Comparison of ENCODE assay signal across 8 cellular contexts in genomic region chr1:227728059-227728891, GRCh38. TPM values are rescaled to one million over a fixed set of nuclear protein-coding genes. Genes with fewer than 3 reads are reported as not detected.
A peak's percentile ranks its signal among the peaks of the same experiment; 100 is the strongest.
DNase-seq lines count a peak whose midpoint lies in the region; ATAC-seq and TF ChIP-seq lines count a peak whose summit lies in the region.

No MANE protein-coding gene starts in this region.

- intact Hi-C loops in activated CD4-positive, alpha-beta T cell treated with anti-CD3 and anti-CD28 coated beads, Interleukin-2, amount 10 ng/mL, durations not matched to agents 24 days and 14 days (cut with micrococcal nuclease): loop anchor here (1.0 kb wide), 2 partner anchors 34 to 165 kb away; partner anchors contain the start of gene ZNF678
- intact Hi-C loops in dorsolateral prefrontal cortex (cut with DNase I) (no loop called here), lower lobe of right lung (cut with DNase I) (no loop called here)

- peaks cover 12% of the 10 kb centered on the region for H3K9me3 Mint-ChIP-seq in activated CD4-positive, alpha-beta T cell treated with anti-CD3 and anti-CD28 coated beads, Interleukin-2, amount 10 ng/mL, durations not matched to agents 24 days and 14 days

- peaks cover 3% of the 10 kb centered on the region for H3F3A ChIP-seq in DOHH2 (ENCODE audit: control insufficient read depth, insufficient read depth)

- H3K4me3 Mint-ChIP-seq in activated CD4-positive, alpha-beta T cell treated with anti-CD3 and anti-CD28 coated beads, Interleukin-2, amount 10 ng/mL, durations not matched to agents 24 days and 14 days: peak overlapping the region; percentile 87

- H3K4me1 Mint-ChIP-seq in activated CD4-positive, alpha-beta T cell treated with anti-CD3 and anti-CD28 coated beads, Interleukin-2, amount 10 ng/mL, durations not matched to agents 24 days and 14 days: peaks cover 17% of the 10 kb centered on the region

- H3K27me3 ChIP-seq in DOHH2 (ENCODE audit: control insufficient read depth, low read length): no peaks in the 10 kb centered on the region
- H3K27me3 ChIP-seq in dorsolateral prefrontal cortex: peaks cover 0 to 5% (median 0%) of the 10 kb centered on the region in 45 donors
- H3K27me3 ChIP-seq in lower lobe of right lung (ENCODE audit: low read depth): no peaks in the 10 kb centered on the region

- H3K36me3 ChIP-seq in DOHH2 (ENCODE audit: control insufficient read depth, low read length) (peaks cover 27% of the 10 kb centered on the region), lower lobe of right lung (peaks cover 25% of the 10 kb centered on the region)

- peak; percentile 64 for DNase-seq in NCI-H345 treated with DMSO at 0.1 percent for 48 hours (lab: John Stamatoyannopoulos, UW; ENCODE audit: unreplicated experiment)
- DNase-seq in activated CD4-positive, alpha-beta T cell treated with anti-CD3 and anti-CD28 coated beads, Interleukin-2, amount 10 ng/mL, durations not matched to agents 24 days and 14 days: peak; percentile 80
- DNase-seq in dorsolateral prefrontal cortex: peak in 3 of 10 donors; percentile 48 to 76 (median 67)
- DNase-seq in lower lobe of right lung: peak; percentile 85
- peak; percentile 41 for DNase-seq in stimulated activated CD8-positive, alpha-beta memory T cell treated with anti-CD3 and anti-CD28 coated beads, Interleukin-12 subunit alpha, Interleukin-12 subunit beta, amount 100 ng/mL, for 1 hour (ENCODE audit: low read depth)

- ATAC-seq in HG02610 (IDR thresholded peaks at IDR 0.05; ENCODE audit: unreplicated experiment) (peak; percentile 41), lower lobe of right lung (peak; percentile 83 to 90), HG02840 (IDR thresholded peaks at IDR 0.05; ENCODE audit: low FRiP score, unreplicated experiment) (no peak)

- peak overlapping the region; percentile 71 for H3K27ac Mint-ChIP-seq in activated CD4-positive, alpha-beta T cell treated with anti-CD3 and anti-CD28 coated beads, Interleukin-2, amount 10 ng/mL, durations not matched to agents 24 days and 14 days

- peaks cover 10% of the 10 kb centered on the region for H3K79me2 ChIP-seq in DOHH2 (ENCODE audit: control insufficient read depth, low read length)

- no peak for TF ChIP-seq CTCF in DOHH2 (IDR thresholded peaks at IDR 0.05; ENCODE audit: low read depth, low read length, poor library complexity, severe bottlenecking)
- no peak for TF ChIP-seq CTCF in dorsolateral prefrontal cortex (IDR thresholded peaks at IDR 0.05 in 54 of 56, conservative IDR thresholded peaks at IDR 0.05 in 2 of 56; ENCODE audit: low read depth in 1 of 56, partially characterized antibody in 56 of 56)
- no peak for TF ChIP-seq CTCF in lower lobe of right lung (IDR thresholded peaks at IDR 0.05)

- H3K4me1 ChIP-seq in DOHH2 (ENCODE audit: control insufficient read depth, low read length) (peaks cover 12% of the 10 kb centered on the region), lower lobe of right lung (peaks cover 31% of the 10 kb centered on the region)

- H3K27me3 Mint-ChIP-seq in activated CD4-positive, alpha-beta T cell treated with anti-CD3 and anti-CD28 coated beads, Interleukin-2, amount 10 ng/mL, durations not matched to agents 24 days and 14 days: peaks cover 2% of the 10 kb centered on the region

- H4K20me1 ChIP-seq in DOHH2 (ENCODE audit: control insufficient read depth, insufficient read depth, low read depth, low read length): peaks cover 3% of the 10 kb centered on the region; the same call in 1 of the 2 replicates

- H3K4me3 ChIP-seq in DOHH2 (ENCODE audit: low read length) (peak overlapping the region; percentile 70), dorsolateral prefrontal cortex (peak overlapping the region; percentile 36 to 76 (median 62)), lower lobe of right lung (peak overlapping the region; percentile 64)

- peaks cover 8% of the 10 kb centered on the region for H3K36me3 Mint-ChIP-seq in activated CD4-positive, alpha-beta T cell treated with anti-CD3 and anti-CD28 coated beads, Interleukin-2, amount 10 ng/mL, durations not matched to agents 24 days and 14 days (ENCODE audit: low read depth)

- H3K9me2 ChIP-seq in DOHH2 (replicated peaks; ENCODE audit: control insufficient read depth, low read length): no peaks in the 10 kb centered on the region

- no peak overlapping the region for H3K27ac ChIP-seq in DOHH2 (ENCODE audit: low read depth, low read length)
- peak overlapping the region in 51 of 59 donors; percentile 15 to 85 (median 71) for H3K27ac ChIP-seq in dorsolateral prefrontal cortex
- H3K27ac ChIP-seq in lower lobe of right lung: peak overlapping the region; percentile 49

- H3K9me3 ChIP-seq in DOHH2 (ENCODE audit: control insufficient read depth, insufficient read depth, low read length): 0 out of 2 replicates have a peak, but pooled peaks cover 2% of the 10 kb centered on the region
- no peaks in the 10 kb centered on the region for H3K9me3 ChIP-seq in lower lobe of right lung

- peak overlapping the region; percentile 85 for H3K4me2 ChIP-seq in DOHH2 (ENCODE audit: low read length)

RNA-seq across cellular contexts. Expression of gene JMJD4, which starts 6.8 kb away (rescaled TPM):
- 34.8 and 35.1 TPM in 2 replicates for total RNA-seq in activated CD4-positive, alpha-beta T cell treated with anti-CD3 and anti-CD28 coated beads, Interleukin-2, amount 10 ng/mL, durations not matched to agents 24 days and 14 days
- 10 to 100 TPM in 115 of 120 experiments, 1 to 10 TPM in 5; 7.0 to 20.5 (median 13.3) TPM for total RNA-seq in dorsolateral prefrontal cortex
- 14.9 TPM for total RNA-seq in lower lobe of right lung

RNA-seq across cellular contexts. Expression of gene SNAP47, which starts 7.0 kb away (rescaled TPM):
- total RNA-seq in activated CD4-positive, alpha-beta T cell treated with anti-CD3 and anti-CD28 coated beads, Interleukin-2, amount 10 ng/mL, durations not matched to agents 24 days and 14 days: 28.6 and 30.9 TPM in 2 replicates
- total RNA-seq in dorsolateral prefrontal cortex: 100 to 1,000 TPM in 2 of 120 experiments, 10 to 100 TPM in 118; 39.7 to 102 (median 75.0) TPM
- 23.1 TPM for total RNA-seq in lower lobe of right lung
